ENCODE assay signal across 1 cellular context in the genomic region with DNA sequence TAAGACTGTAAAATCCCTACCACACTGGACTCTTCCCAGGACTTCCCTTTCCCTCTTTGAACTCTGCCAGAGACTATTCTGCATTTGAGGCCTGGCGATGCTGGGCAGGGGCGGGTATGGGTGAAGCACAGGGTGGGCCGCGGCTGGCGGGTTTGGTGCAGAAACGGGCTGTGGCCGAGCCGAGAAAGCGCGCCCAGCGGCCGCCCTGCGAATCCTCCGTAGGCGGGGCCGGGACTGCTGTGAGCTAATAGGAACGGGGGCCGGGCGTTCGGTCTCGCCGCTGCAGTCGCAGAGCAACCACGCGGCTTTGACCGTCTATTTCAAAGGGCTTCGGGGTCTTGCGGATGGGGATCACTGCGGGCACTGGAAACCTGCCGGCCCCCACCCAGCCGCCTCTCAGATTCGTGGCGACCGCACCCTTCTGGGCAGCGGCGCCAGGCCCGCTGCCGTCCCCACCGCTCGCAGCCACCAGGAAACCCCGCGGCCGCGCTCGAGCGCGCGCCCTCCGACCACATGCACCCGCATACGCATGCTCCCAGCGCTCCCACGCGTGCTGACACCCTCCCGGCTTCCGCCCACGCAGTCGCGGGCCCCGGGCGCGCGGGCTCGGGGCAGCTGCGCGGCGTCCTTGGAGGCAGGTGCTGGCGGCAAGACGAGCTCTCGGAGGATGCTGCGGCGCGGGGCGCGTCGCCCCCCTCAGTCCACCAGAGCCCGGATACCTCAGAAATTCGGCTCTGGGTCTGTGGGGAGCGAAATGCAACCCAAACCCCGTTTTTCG.
A peak's percentile ranks its signal among the peaks of the same experiment; 100 is the strongest.
TF ChIP-seq lines count a peak whose summit lies in the region.

No MANE protein-coding gene starts in this region.

TF ChIP-seq in GM12878, 131 proteins besides CTCF, POLR2A, EP300 and RAD21 (continued from another document):
- TF ChIP-seq, protein P1, sequence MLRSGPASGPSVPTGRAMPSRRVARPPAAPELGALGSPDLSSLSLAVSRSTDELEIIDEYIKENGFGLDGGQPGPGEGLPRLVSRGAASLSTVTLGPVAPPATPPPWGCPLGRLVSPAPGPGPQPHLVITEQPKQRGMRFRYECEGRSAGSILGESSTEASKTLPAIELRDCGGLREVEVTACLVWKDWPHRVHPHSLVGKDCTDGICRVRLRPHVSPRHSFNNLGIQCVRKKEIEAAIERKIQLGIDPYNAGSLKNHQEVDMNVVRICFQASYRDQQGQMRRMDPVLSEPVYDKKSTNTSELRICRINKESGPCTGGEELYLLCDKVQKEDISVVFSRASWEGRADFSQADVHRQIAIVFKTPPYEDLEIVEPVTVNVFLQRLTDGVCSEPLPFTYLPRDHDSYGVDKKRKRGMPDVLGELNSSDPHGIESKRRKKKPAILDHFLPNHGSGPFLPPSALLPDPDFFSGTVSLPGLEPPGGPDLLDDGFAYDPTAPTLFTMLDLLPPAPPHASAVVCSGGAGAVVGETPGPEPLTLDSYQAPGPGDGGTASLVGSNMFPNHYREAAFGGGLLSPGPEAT (IDR thresholded peaks at IDR 0.05; ENCODE audit: low read depth): peak; percentile 14; the same call in 1 of the 2 replicates
- TF ChIP-seq YBX1 (IDR thresholded peaks at IDR 0.05): no peak
- TF ChIP-seq, protein P2, sequence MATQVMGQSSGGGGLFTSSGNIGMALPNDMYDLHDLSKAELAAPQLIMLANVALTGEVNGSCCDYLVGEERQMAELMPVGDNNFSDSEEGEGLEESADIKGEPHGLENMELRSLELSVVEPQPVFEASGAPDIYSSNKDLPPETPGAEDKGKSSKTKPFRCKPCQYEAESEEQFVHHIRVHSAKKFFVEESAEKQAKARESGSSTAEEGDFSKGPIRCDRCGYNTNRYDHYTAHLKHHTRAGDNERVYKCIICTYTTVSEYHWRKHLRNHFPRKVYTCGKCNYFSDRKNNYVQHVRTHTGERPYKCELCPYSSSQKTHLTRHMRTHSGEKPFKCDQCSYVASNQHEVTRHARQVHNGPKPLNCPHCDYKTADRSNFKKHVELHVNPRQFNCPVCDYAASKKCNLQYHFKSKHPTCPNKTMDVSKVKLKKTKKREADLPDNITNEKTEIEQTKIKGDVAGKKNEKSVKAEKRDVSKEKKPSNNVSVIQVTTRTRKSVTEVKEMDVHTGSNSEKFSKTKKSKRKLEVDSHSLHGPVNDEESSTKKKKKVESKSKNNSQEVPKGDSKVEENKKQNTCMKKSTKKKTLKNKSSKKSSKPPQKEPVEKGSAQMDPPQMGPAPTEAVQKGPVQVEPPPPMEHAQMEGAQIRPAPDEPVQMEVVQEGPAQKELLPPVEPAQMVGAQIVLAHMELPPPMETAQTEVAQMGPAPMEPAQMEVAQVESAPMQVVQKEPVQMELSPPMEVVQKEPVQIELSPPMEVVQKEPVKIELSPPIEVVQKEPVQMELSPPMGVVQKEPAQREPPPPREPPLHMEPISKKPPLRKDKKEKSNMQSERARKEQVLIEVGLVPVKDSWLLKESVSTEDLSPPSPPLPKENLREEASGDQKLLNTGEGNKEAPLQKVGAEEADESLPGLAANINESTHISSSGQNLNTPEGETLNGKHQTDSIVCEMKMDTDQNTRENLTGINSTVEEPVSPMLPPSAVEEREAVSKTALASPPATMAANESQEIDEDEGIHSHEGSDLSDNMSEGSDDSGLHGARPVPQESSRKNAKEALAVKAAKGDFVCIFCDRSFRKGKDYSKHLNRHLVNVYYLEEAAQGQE (IDR thresholded peaks at IDR 0.05; ENCODE audit: low read depth, low read length): no peak
- TF ChIP-seq POLR2AphosphoS5 (IDR thresholded peaks at IDR 0.05; ENCODE audit: low read length): peak; percentile 39; the same call in 1 of the 2 replicates
- TF ChIP-seq EGR1 (IDR thresholded peaks at IDR 0.05; ENCODE audit: borderline replicate concordance in 1 of 2, low read depth in 2 of 2, low read length in 2 of 2): peak in 1 of 2 experiments; percentile 100; a peak in 2 of 3 replicates
- TF ChIP-seq LARP7 (IDR thresholded peaks at IDR 0.05): peak; percentile 81
- TF ChIP-seq, protein P3, sequence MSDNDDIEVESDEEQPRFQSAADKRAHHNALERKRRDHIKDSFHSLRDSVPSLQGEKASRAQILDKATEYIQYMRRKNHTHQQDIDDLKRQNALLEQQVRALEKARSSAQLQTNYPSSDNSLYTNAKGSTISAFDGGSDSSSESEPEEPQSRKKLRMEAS (IDR thresholded peaks at IDR 0.05; ENCODE audit: low read depth, low read length): peak; percentile 70
- peak; percentile 11; the same call in 1 of the 2 replicates for TF ChIP-seq RFX5 (IDR thresholded peaks at IDR 0.05; ENCODE audit: low read depth, low read length)
TF ChIP-seq in GM12878: peak in this region for 32.
